22 cellular contexts compared by ENCODE assay signal in the genomic region with DNA sequence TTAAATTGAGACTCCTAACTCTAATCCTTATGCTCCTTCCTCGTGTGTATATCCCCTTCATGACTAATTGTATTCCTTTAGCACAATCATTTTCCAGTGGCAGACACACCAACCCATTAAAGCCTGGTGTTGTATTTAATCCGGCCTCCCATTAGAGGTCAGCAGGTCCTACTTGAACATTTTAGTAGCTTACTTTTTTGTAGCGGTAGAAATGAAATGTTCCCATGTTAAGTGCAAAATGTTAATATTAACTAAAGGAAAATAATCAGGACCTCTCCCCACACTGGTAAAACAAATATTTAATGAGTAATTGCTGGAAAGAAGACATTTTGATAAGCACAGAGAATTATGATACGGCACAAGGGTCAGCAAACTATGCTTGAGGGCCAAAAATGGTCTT. TPM values are rescaled to one million over a fixed set of nuclear protein-coding genes. Genes with fewer than 3 reads are reported as not detected.
DNase-seq lines count a peak whose midpoint lies in the region; ATAC-seq and TF ChIP-seq lines count a peak whose summit lies in the region.
"Had no signal": no experiment of that assay in that cellular context is flagged by ENCODE, and none has a peak within 500 bp of the region (broad histone marks: within the 10 kb centered on the region; RNA-seq: fewer than 3 reads in every experiment).

No MANE protein-coding gene starts in this region.

- in situ Hi-C loops in KBM-7 (cut with MboI; ENCODE audit: low pct_unique_long_range_greater_than_20kb, low sequenced_read_pairs): no loop called here

- H3K27me3 ChIP-seq in ascending aorta (no peaks in the 10 kb centered on the region), tibial artery (no peaks in the 10 kb centered on the region)
- H3K27me3 ChIP-seq: esophagus squamous epithelium, heart left ventricle, SJCRH30, testis had no signal

- H3K36me3 Mint-ChIP-seq in activated CD4-positive, alpha-beta T cell treated with anti-CD3 and anti-CD28 coated beads, Interleukin-2, amount 10 ng/mL, durations not matched to agents 24 days and 14 days (ENCODE audit: low read depth): peaks cover 11% of the 10 kb centered on the region
- peaks cover 25% of the 10 kb centered on the region for H3K36me3 Mint-ChIP-seq in stimulated activated memory B cell treated with anti-CD40 and anti-IgM and Interleukin-4, amounts not matched to agents 10 μg/mL and 1 μg/mL and 100 μg/mL, for 72 hours

- H3K27me3 Mint-ChIP-seq in activated CD4-positive, alpha-beta T cell treated with anti-CD3 and anti-CD28 coated beads, Interleukin-2, amount 10 ng/mL, durations not matched to agents 24 days and 14 days: no peaks in the 10 kb centered on the region
- H3K27me3 Mint-ChIP-seq in stimulated activated memory B cell treated with anti-CD40 and anti-IgM and Interleukin-4, amounts not matched to agents 10 μg/mL and 1 μg/mL and 100 μg/mL, for 72 hours: no peaks in the 10 kb centered on the region
- H3K27me3 Mint-ChIP-seq: activated naive CD8-positive, alpha-beta T cell treated with anti-CD3 and anti-CD28 coated beads, Interleukin-2, amount 50 U/mL, for 24 hours had no signal

- H3K27ac ChIP-seq in ascending aorta (no peak overlapping the region), tibial artery (peak overlapping the region in 1 of 2 donors; percentile 89)
- H3K27ac ChIP-seq: psoas muscle, SJCRH30, testis had no signal

- peak; percentile 28 for ATAC-seq in left lobe of liver
- ATAC-seq in stimulated activated memory B cell treated with anti-CD40 and anti-IgM and Interleukin-4, amounts not matched to agents 10 μg/mL and 1 μg/mL and 100 μg/mL, for 72 hours: no peak
- ATAC-seq in HG02678 (IDR thresholded peaks at IDR 0.05; ENCODE audit: unreplicated experiment): no peak
- ATAC-seq: activated naive CD8-positive, alpha-beta T cell treated with anti-CD3 and anti-CD28 coated beads, Interleukin-2, amount 50 U/mL, for 24 hours; activated T-cell treated with anti-CD3 and anti-CD28 coated beads, Interleukin-2, amount 50 U/mL, for 72 hours; heart left ventricle; psoas muscle had no signal

- no peaks in the 10 kb centered on the region for H3K36me3 ChIP-seq in ascending aorta
- no peaks in the 10 kb centered on the region for H3K36me3 ChIP-seq in tibial artery
- H3K36me3 ChIP-seq: esophagus squamous epithelium, heart left ventricle, SJCRH30 had no signal

- DNase-seq in activated CD4-positive, alpha-beta T cell treated with anti-CD3 and anti-CD28 coated beads, Interleukin-2, amount 10 ng/mL, durations not matched to agents 24 days and 14 days: peak; percentile 31
- DNase-seq in activated CD4-positive, alpha-beta T cell treated with anti-CD3 and anti-CD28 coated beads for 1 hour: no peak
- no peak for DNase-seq in ascending aorta (ENCODE audit: low spot score in 2 of 2)
- no peak for DNase-seq in left lobe of liver (ENCODE audit: low spot score)
- DNase-seq in tibial artery: no peak
- no peak for DNase-seq in KBM-7
- DNase-seq: ACHN; activated CD4-positive, alpha-beta T cell treated with anti-CD3 and anti-CD28 coated beads, Interleukin-2, amount 50 U/mL, for 1 hour; activated naive CD8-positive, alpha-beta T cell treated with anti-CD3 and anti-CD28 coated beads, Interleukin-2, amount 50 U/mL, for 24 hours; activated T-cell treated with anti-CD3 and anti-CD28 coated beads, Interleukin-2, amount 50 U/mL, for 72 hours; COR-L47; esophagus squamous epithelium; heart left ventricle; kidney glomerular epithelial cell; NCI-H1930; NK-92 treated with Interleukin-12 subunit alpha and Interleukin-12 subunit beta, amount 100 ng/mL, for 24 hours; psoas muscle; SJCRH30; stimulated activated CD4-positive, alpha-beta T cell treated with anti-CD3 and anti-CD28 coated beads, Interleukin-1b, Interleukin-23, amount 100 ng/mL, for 48 hours; testis had no signal

- peak in 1 of 3 experiments; percentile 20 for TF ChIP-seq CTCF in ascending aorta (IDR thresholded peaks at IDR 0.05)
- no peak for TF ChIP-seq CTCF in tibial artery (IDR thresholded peaks at IDR 0.05)

- intact Hi-C loops in activated CD4-positive, alpha-beta T cell treated with anti-CD3 and anti-CD28 coated beads, Interleukin-2, amount 10 ng/mL, durations not matched to agents 24 days and 14 days (cut with micrococcal nuclease): loop anchor here (10.0 kb wide), 1 partner anchor 917 kb away; a partner anchor contains a TSS
- intact Hi-C loops in ascending aorta (cut with DNase I) (loop anchor here (5.0 to 10.0 kb wide), 5 partner anchors 40 to 1067 kb away; a partner anchor contains a TSS), tibial artery (cut with DNase I; ENCODE audit: low total_unique reads) (no loop called here)

- no peak overlapping the region for H3K4me3 Mint-ChIP-seq in activated CD4-positive, alpha-beta T cell treated with anti-CD3 and anti-CD28 coated beads, Interleukin-2, amount 10 ng/mL, durations not matched to agents 24 days and 14 days
- no peak overlapping the region for H3K4me3 Mint-ChIP-seq in stimulated activated memory B cell treated with anti-CD40 and anti-IgM and Interleukin-4, amounts not matched to agents 10 μg/mL and 1 μg/mL and 100 μg/mL, for 72 hours

- H3K4me3 ChIP-seq in ascending aorta: peak overlapping the region; percentile 92 to 93
- peak overlapping the region; percentile 78 to 82 for H3K4me3 ChIP-seq in tibial artery
- H3K4me3 ChIP-seq: psoas muscle, SJCRH30, testis had no signal

- H3K9me3 ChIP-seq in ascending aorta: no peaks in the 10 kb centered on the region
- no peaks in the 10 kb centered on the region for H3K9me3 ChIP-seq in tibial artery
- H3K9me3 ChIP-seq: esophagus squamous epithelium, heart left ventricle, psoas muscle, SJCRH30, testis had no signal

- H3K9me3 Mint-ChIP-seq in activated CD4-positive, alpha-beta T cell treated with anti-CD3 and anti-CD28 coated beads, Interleukin-2, amount 10 ng/mL, durations not matched to agents 24 days and 14 days: no peaks in the 10 kb centered on the region
- H3K9me3 Mint-ChIP-seq in stimulated activated memory B cell treated with anti-CD40 and anti-IgM and Interleukin-4, amounts not matched to agents 10 μg/mL and 1 μg/mL and 100 μg/mL, for 72 hours: no peaks in the 10 kb centered on the region
- H3K9me3 Mint-ChIP-seq: activated naive CD8-positive, alpha-beta T cell treated with anti-CD3 and anti-CD28 coated beads, Interleukin-2, amount 50 U/mL, for 24 hours; activated T-cell treated with anti-CD3 and anti-CD28 coated beads, Interleukin-2, amount 50 U/mL, for 72 hours had no signal

- H3K27ac Mint-ChIP-seq in activated CD4-positive, alpha-beta T cell treated with anti-CD3 and anti-CD28 coated beads, Interleukin-2, amount 10 ng/mL, durations not matched to agents 24 days and 14 days: no peak overlapping the region
- no peak overlapping the region for H3K27ac Mint-ChIP-seq in stimulated activated memory B cell treated with anti-CD40 and anti-IgM and Interleukin-4, amounts not matched to agents 10 μg/mL and 1 μg/mL and 100 μg/mL, for 72 hours
- H3K27ac Mint-ChIP-seq: activated naive CD8-positive, alpha-beta T cell treated with anti-CD3 and anti-CD28 coated beads, Interleukin-2, amount 50 U/mL, for 24 hours; activated T-cell treated with anti-CD3 and anti-CD28 coated beads, Interleukin-2, amount 50 U/mL, for 72 hours had no signal

- H3K4me1 ChIP-seq in ascending aorta (peaks cover 7 to 27% of the 10 kb centered on the region in 2 donors), tibial artery (peaks cover 0 to 78% (median 25%) of the 10 kb centered on the region in 4 donors)

- H3K4me1 Mint-ChIP-seq in activated CD4-positive, alpha-beta T cell treated with anti-CD3 and anti-CD28 coated beads, Interleukin-2, amount 10 ng/mL, durations not matched to agents 24 days and 14 days: peaks cover 48% of the 10 kb centered on the region
- H3K4me1 Mint-ChIP-seq in stimulated activated memory B cell treated with anti-CD40 and anti-IgM and Interleukin-4, amounts not matched to agents 10 μg/mL and 1 μg/mL and 100 μg/mL, for 72 hours: peaks cover 75% of the 10 kb centered on the region

RNA-seq across cellular contexts. Expression of a gene that starts 3.4 kb away (rescaled TPM):
- 4.4 and 5.7 TPM in 2 replicates for total RNA-seq in activated CD4-positive, alpha-beta T cell treated with anti-CD3 and anti-CD28 coated beads, Interleukin-2, amount 10 ng/mL, durations not matched to agents 24 days and 14 days
- total RNA-seq in ascending aorta (4.5 TPM), left lobe of liver (12.4 TPM)
